In genomic region chr1:200253774-200254495, GRCh38 we compare ENCODE assay signal across 10 cellular contexts.
DNase-seq lines count a peak whose midpoint lies in the region; ATAC-seq and TF ChIP-seq lines count a peak whose summit lies in the region.
"Had no signal": no experiment of that assay in that cellular context is flagged by ENCODE, and none has a peak within 500 bp of the region (broad histone marks: within the 10 kb centered on the region; RNA-seq: fewer than 3 reads in every experiment).

No MANE protein-coding gene starts in this region.

- H3K27ac ChIP-seq in OCI-LY1 (ENCODE audit: low read depth, low read length, poor library complexity, severe bottlenecking) (no peak overlapping the region), upper lobe of left lung (no peak overlapping the region)

- H3K9me3 Mint-ChIP-seq in activated naive CD4-positive, alpha-beta T cell treated with anti-CD3 and anti-CD28 coated beads, Interleukin-2, amount 50 U/mL, for 72 hours: no peaks in the 10 kb centered on the region
- no peaks in the 10 kb centered on the region for H3K9me3 Mint-ChIP-seq in activated naive CD4-positive, alpha-beta T cell treated with anti-CD3 and anti-CD28 coated beads, Interleukin-2, amount 10 ng/mL, durations not matched to agents 7 days and 5 days

- no peaks in the 10 kb centered on the region for H4K20me1 ChIP-seq in OCI-LY1 (ENCODE audit: insufficient read depth, low read length)

- no peaks in the 10 kb centered on the region for H3K4me1 Mint-ChIP-seq in activated naive CD4-positive, alpha-beta T cell treated with anti-CD3 and anti-CD28 coated beads, Interleukin-2, amount 10 ng/mL, durations not matched to agents 7 days and 5 days

- H3K4me1 ChIP-seq in OCI-LY1 (ENCODE audit: insufficient read depth, low read length, severe bottlenecking) (no peaks in the 10 kb centered on the region), upper lobe of left lung (no peaks in the 10 kb centered on the region)

- TF ChIP-seq CTCF in OCI-LY1 (IDR thresholded peaks at IDR 0.05; ENCODE audit: low read length): peak; percentile 13; the same call in 1 of the 2 replicates
- TF ChIP-seq CTCF in upper lobe of left lung (IDR thresholded peaks at IDR 0.05): no peak
- no peak for TF ChIP-seq CTCF in foreskin fibroblast (IDR thresholded peaks at IDR 0.05; ENCODE audit: low read depth, low read length)

- H3K27me3 ChIP-seq in OCI-LY1 (ENCODE audit: insufficient read depth, low read length) (no peaks in the 10 kb centered on the region), upper lobe of left lung (no peaks in the 10 kb centered on the region)

- TF ChIP-seq EP300 in upper lobe of left lung (IDR thresholded peaks at IDR 0.05): no peak

- H3K79me2 ChIP-seq in OCI-LY1 (ENCODE audit: insufficient read depth, low read length): no peaks in the 10 kb centered on the region

- TF ChIP-seq POLR2A in upper lobe of left lung (IDR thresholded peaks at IDR 0.05): no peak

- 87 to 90% methylated on average over 7 of the region's 7 CpGs for WGBS in upper lobe of left lung, 2 donors

- H3K27me3 Mint-ChIP-seq in activated naive CD4-positive, alpha-beta T cell treated with anti-CD3 and anti-CD28 coated beads, Interleukin-2, amount 10 ng/mL, durations not matched to agents 7 days and 5 days: peaks cover 8% of the 10 kb centered on the region

- DNase-seq in activated naive CD4-positive, alpha-beta T cell treated with anti-CD3 and anti-CD28 coated beads, Interleukin-2, amount 50 U/mL, for 72 hours (ENCODE audit: low spot score in 2 of 2): peak in 1 of 2 donors; percentile 47
- DNase-seq in activated naive CD4-positive, alpha-beta T cell treated with anti-CD3 and anti-CD28 coated beads, Interleukin-2, amount 10 ng/mL, durations not matched to agents 7 days and 5 days: no peak
- peak; percentile 23 to 34 for DNase-seq in stimulated activated CD8-positive, alpha-beta memory T cell treated with anti-CD3 and anti-CD28 coated beads, Interleukin-7, amount 100 ng/mL, for 48 hours (ENCODE audit: extremely low read depth in 1 of 2, low read depth in 1 of 2)
- DNase-seq in upper lobe of left lung (no peak), NCI-H1092 treated with DMSO at 0.1 percent for 48 hours (lab: John Stamatoyannopoulos, UW) (no peak), foreskin fibroblast (no peak)
- DNase-seq: stimulated activated naive CD4-positive, alpha-beta T cell treated with Interleukin-2 at 50 U/mL for 16 hours had no signal

- H3K36me3 Mint-ChIP-seq in activated naive CD4-positive, alpha-beta T cell treated with anti-CD3 and anti-CD28 coated beads, Interleukin-2, amount 50 U/mL, for 72 hours: no peaks in the 10 kb centered on the region
- no peaks in the 10 kb centered on the region for H3K36me3 Mint-ChIP-seq in activated naive CD4-positive, alpha-beta T cell treated with anti-CD3 and anti-CD28 coated beads, Interleukin-2, amount 10 ng/mL, durations not matched to agents 7 days and 5 days

- no peak overlapping the region for H2AFZ ChIP-seq in OCI-LY1 (ENCODE audit: low read length)

- no peak overlapping the region for H3K4me3 Mint-ChIP-seq in activated naive CD4-positive, alpha-beta T cell treated with anti-CD3 and anti-CD28 coated beads, Interleukin-2, amount 10 ng/mL, durations not matched to agents 7 days and 5 days
- H3K4me3 Mint-ChIP-seq: B cell had no signal

- H3K9me2 ChIP-seq in OCI-LY1 (ENCODE audit: low read depth, low read length): no peaks in the 10 kb centered on the region

- H3K27ac Mint-ChIP-seq in activated naive CD4-positive, alpha-beta T cell treated with anti-CD3 and anti-CD28 coated beads, Interleukin-2, amount 50 U/mL, for 72 hours: peak overlapping the region in 1 of 2 donors; percentile 26
- H3K27ac Mint-ChIP-seq in activated naive CD4-positive, alpha-beta T cell treated with anti-CD3 and anti-CD28 coated beads, Interleukin-2, amount 10 ng/mL, durations not matched to agents 7 days and 5 days: no peak overlapping the region
- H3K27ac Mint-ChIP-seq: B cell had no signal

- CTCF ChIA-PET in activated naive CD4-positive, alpha-beta T cell treated with anti-CD3 and anti-CD28 coated beads, Interleukin-2, amount 10 ng/mL, durations not matched to agents 7 days and 5 days (lab: Charles Lee): interaction anchor here (1.5 kb wide), 1 partner anchor 14 kb away, joined by 4 read pairs; no protein-coding TSS in a partner anchor

- ATAC-seq in activated naive CD4-positive, alpha-beta T cell treated with anti-CD3 and anti-CD28 coated beads, Interleukin-2, amount 50 U/mL, for 72 hours: peak; percentile 33 to 93
- ATAC-seq in GM21723 (IDR thresholded peaks at IDR 0.05; ENCODE audit: unreplicated experiment): peak; percentile 67
- ATAC-seq in upper lobe of left lung (ENCODE audit: low FRiP score in 2 of 2): no peak

- no peak overlapping the region for H3K4me3 ChIP-seq in OCI-LY1 (ENCODE audit: low read depth, low read length, poor library complexity, severe bottlenecking)
- H3K4me3 ChIP-seq in upper lobe of left lung: no peak overlapping the region
- H3K4me3 ChIP-seq in foreskin fibroblast (ENCODE audit: low read depth in 1 of 2, low read length in 2 of 2): no peak overlapping the region

- no peaks in the 10 kb centered on the region for H3F3A ChIP-seq in OCI-LY1 (ENCODE audit: insufficient read depth, low read length)

- no peaks in the 10 kb centered on the region for H3K36me3 ChIP-seq in OCI-LY1 (ENCODE audit: insufficient read depth, low read length)
- no peaks in the 10 kb centered on the region for H3K36me3 ChIP-seq in upper lobe of left lung

- no peak overlapping the region for H3K4me2 ChIP-seq in OCI-LY1 (ENCODE audit: low read length)

- H3K9me3 ChIP-seq in OCI-LY1 (ENCODE audit: low read length) (no peaks in the 10 kb centered on the region), upper lobe of left lung (no peaks in the 10 kb centered on the region)

- H3K9ac ChIP-seq in OCI-LY1 (ENCODE audit: low read length): no peak overlapping the region

Comparison
In these comparisons a context has a peak if more than half of its experiments do, and no peak if none do; other contexts are left out.
1. ATAC-seq: peak in activated naive CD4-positive, alpha-beta T cell treated with anti-CD3 and anti-CD28 coated beads, Interleukin-2, amount 50 U/mL, for 72 hours (2 of 2) and GM21723 (single experiment); none in upper lobe of left lung (0 of 2).
2. DNase-seq: peak in stimulated activated CD8-positive, alpha-beta memory T cell treated with anti-CD3 and anti-CD28 coated beads, Interleukin-7, amount 100 ng/mL, for 48 hours (2 of 2); none in activated naive CD4-positive, alpha-beta T cell treated with anti-CD3 and anti-CD28 coated beads, Interleukin-2, amount 10 ng/mL, durations not matched to agents 7 days and 5 days (single experiment), upper lobe of left lung (0 of 2), NCI-H1092 treated with DMSO at 0.1 percent for 48 hours (single experiment) and foreskin fibroblast (0 of 2).